ENCODE assay signal across 8 cellular contexts in genomic region chr19:10408511-10409291, GRCh38.
A peak's percentile ranks its signal among the peaks of the same experiment; 100 is the strongest.
DNase-seq lines count a peak whose midpoint lies in the region; ATAC-seq and TF ChIP-seq lines count a peak whose summit lies in the region.

No MANE protein-coding gene starts in this region.

- H3K27me3 Mint-ChIP-seq in stimulated activated naive B cell treated with anti-CD40 and anti-IgM and Interleukin-4, amounts not matched to agents 10 μg/mL and 1 μg/mL and 100 μg/mL, for 72 hours, result no peaks in the 10 kb centered on the region

- peak; percentile 68 to 81 for DNase-seq in activated CD4-positive, alpha-beta T cell treated with anti-CD3 and anti-CD28 coated beads, Interleukin-2, amount 50 U/mL, for 48 hours
- DNase-seq in globus pallidus (ENCODE audit: low spot score), result peak; percentile 51
- peak; percentile 83 for DNase-seq in stimulated activated naive B cell treated with anti-CD40 and anti-IgM and Interleukin-4, amounts not matched to agents 10 μg/mL and 1 μg/mL and 100 μg/mL, for 72 hours
- no peak for DNase-seq in hepatic stellate cell (ENCODE audit: low spot score)
- DNase-seq in effector CD4-positive, alpha-beta T cell, result no peak

- H3K36me3 ChIP-seq in Loucy (ENCODE audit: insufficient read depth, low read length), result no peaks in the 10 kb centered on the region

- peak overlapping the region; percentile 75 for H2AFZ ChIP-seq in Loucy (ENCODE audit: low read length)

- peak; percentile 67 to 73 for ATAC-seq in stimulated activated naive B cell treated with anti-CD40 and anti-IgM and Interleukin-4, amounts not matched to agents 10 μg/mL and 1 μg/mL and 100 μg/mL, for 72 hours (replicated peaks)
- ATAC-seq in HG03139 (IDR thresholded peaks at IDR 0.05; ENCODE audit: unreplicated experiment), result no peak
- no peak for ATAC-seq in GM18867 (IDR thresholded peaks at IDR 0.05; ENCODE audit: unreplicated experiment)

- H3K4me3 ChIP-seq in Loucy (ENCODE audit: low read length, poor library complexity, severe bottlenecking), result peak overlapping the region; percentile 71

- peak overlapping the region; percentile 70 for H3K9ac ChIP-seq in Loucy (ENCODE audit: low read depth, low read length, poor library complexity, severe bottlenecking)

- H4K20me1 ChIP-seq in Loucy (ENCODE audit: insufficient read depth, low read length, poor library complexity, severe bottlenecking), result no peaks in the 10 kb centered on the region

- H3K27me3 ChIP-seq in Loucy (ENCODE audit: insufficient read depth, low read length, poor library complexity, severe bottlenecking), result no peaks in the 10 kb centered on the region

- no peaks in the 10 kb centered on the region for H3K9me3 ChIP-seq in Loucy (ENCODE audit: insufficient read depth, low read depth, low read length)

- peaks cover 11% of the 10 kb centered on the region; the same call in 1 of the 2 replicates for H3F3A ChIP-seq in Loucy (ENCODE audit: low read depth)

- no peak for TF ChIP-seq CTCF in Loucy (conservative IDR thresholded peaks at IDR 0.05; ENCODE audit: low read length)

- H3K4me1 Mint-ChIP-seq in stimulated activated naive B cell treated with anti-CD40 and anti-IgM and Interleukin-4, amounts not matched to agents 10 μg/mL and 1 μg/mL and 100 μg/mL, for 72 hours, result peaks cover 47 to 95% of the 10 kb centered on the region in 2 donors

- no peaks in the 10 kb centered on the region for H3K9me3 Mint-ChIP-seq in stimulated activated naive B cell treated with anti-CD40 and anti-IgM and Interleukin-4, amounts not matched to agents 10 μg/mL and 1 μg/mL and 100 μg/mL, for 72 hours

- no peaks in the 10 kb centered on the region for H3K79me2 ChIP-seq in Loucy (ENCODE audit: insufficient read depth, low read length)

- peak overlapping the region; percentile 83 for H3K4me2 ChIP-seq in Loucy (ENCODE audit: low read depth, low read length, poor library complexity, severe bottlenecking)

- peak overlapping the region; percentile 52 to 66 for H3K4me3 Mint-ChIP-seq in stimulated activated naive B cell treated with anti-CD40 and anti-IgM and Interleukin-4, amounts not matched to agents 10 μg/mL and 1 μg/mL and 100 μg/mL, for 72 hours

- peak overlapping the region; percentile 94 for H3K27ac Mint-ChIP-seq in stimulated activated naive B cell treated with anti-CD40 and anti-IgM and Interleukin-4, amounts not matched to agents 10 μg/mL and 1 μg/mL and 100 μg/mL, for 72 hours

- H3K4me1 ChIP-seq in Loucy (ENCODE audit: insufficient read depth, low read length, poor library complexity, severe bottlenecking), result peaks cover 32% of the 10 kb centered on the region

- no peaks in the 10 kb centered on the region for H3K9me2 ChIP-seq in Loucy (replicated peaks; ENCODE audit: low read depth, low read length)

- H3K36me3 Mint-ChIP-seq in stimulated activated naive B cell treated with anti-CD40 and anti-IgM and Interleukin-4, amounts not matched to agents 10 μg/mL and 1 μg/mL and 100 μg/mL, for 72 hours, result peaks cover 2 to 3% of the 10 kb centered on the region in 2 donors

Comparison
In these comparisons a context has a peak if more than half of its experiments do, and no peak if none do; other contexts are left out.
1. DNase-seq: peak in activated CD4-positive, alpha-beta T cell treated with anti-CD3 and anti-CD28 coated beads, Interleukin-2, amount 50 U/mL, for 48 hours (2 of 2), globus pallidus (single experiment) and stimulated activated naive B cell treated with anti-CD40 and anti-IgM and Interleukin-4, amounts not matched to agents 10 μg/mL and 1 μg/mL and 100 μg/mL, for 72 hours (single experiment); none in hepatic stellate cell (single experiment) and effector CD4-positive, alpha-beta T cell (single experiment).
2. ATAC-seq: peak in stimulated activated naive B cell treated with anti-CD40 and anti-IgM and Interleukin-4, amounts not matched to agents 10 μg/mL and 1 μg/mL and 100 μg/mL, for 72 hours (2 of 2); none in HG03139 (single experiment) and GM18867 (single experiment).